Comparison of ENCODE assay signal across 27 cellular contexts in genomic region chr17:62637809-62638208, GRCh38. TPM values are rescaled to one million over a fixed set of nuclear protein-coding genes. Genes with fewer than 3 reads are reported as not detected.
DNase-seq lines count a peak whose midpoint lies in the region; ATAC-seq, FAIRE-seq and TF ChIP-seq lines count a peak whose summit lies in the region.
"Had no signal": no experiment of that assay in that cellular context is flagged by ENCODE, and none has a peak within 500 bp of the region (broad histone marks: within the 10 kb centered on the region; RNA-seq: fewer than 3 reads in every experiment).

No MANE protein-coding gene starts in this region.

- peaks cover 19% of the 10 kb centered on the region for H3K4me1 Mint-ChIP-seq in astrocyte (ENCODE audit: low read depth, unreplicated experiment)
- peaks cover 44% of the 10 kb centered on the region for H3K4me1 Mint-ChIP-seq in nephron progenitor cell
- H3K4me1 Mint-ChIP-seq: T-helper 17 cell had no signal

- H2AFZ ChIP-seq in astrocyte (ENCODE audit: low read depth, low read length): no peak overlapping the region

- TF ChIP-seq CTCF in GM12864 (IDR thresholded peaks at IDR 0.05; ENCODE audit: low read depth, low read length, missing control alignments) (peak; percentile 22), astrocyte (IDR thresholded peaks at IDR 0.05; ENCODE audit: insufficient read depth, low read depth, low read length) (no peak), nephron progenitor cell (IDR thresholded peaks at IDR 0.05) (no peak)

- peaks cover 8% of the 10 kb centered on the region for H3K36me3 ChIP-seq in astrocyte (ENCODE audit: insufficient read depth, low read length)
- H3K36me3 ChIP-seq: suprapubic skin, uterus had no signal

- in situ Hi-C loops in KBM-7 (cut with MboI; ENCODE audit: low pct_unique_long_range_greater_than_20kb, low sequenced_read_pairs): no loop called here

- DNase-seq in GM12864 (ENCODE audit: low read depth): no peak
- DNase-seq in KBM-7: peak; percentile 55
- no peak for DNase-seq in astrocyte (ENCODE audit: low read depth)
- no peak for DNase-seq in nephron progenitor cell
- no peak for DNase-seq in OCI-M2 (lab: John Stamatoyannopoulos, UW; ENCODE audit: unreplicated experiment)
- no peak for DNase-seq in NCI-H1048 (lab: John Stamatoyannopoulos, UW)
- DNase-seq in activated gamma-delta T cell treated with Interleukin-2 at 50 U/mL for 16 hours: no peak
- DNase-seq: activated CD4-positive, alpha-beta T cell treated with anti-CD3 and anti-CD28 coated beads, Interleukin-2, amount 50 U/mL, for 1 hour; activated naive CD8-positive, alpha-beta T cell treated with anti-CD3 and anti-CD28 coated beads for 36 hours; effector CD4-positive, alpha-beta T cell; HCEC 1CT; NCI-H2081; NCI-H446 treated with DMSO at 0.1 percent for 48 hours; occipital lobe; T-helper 17 cell; uterus had no signal

- H4K20me1 ChIP-seq in astrocyte (ENCODE audit: insufficient read depth, low read length): peaks cover 81% of the 10 kb centered on the region

- ATAC-seq in HG03175 (IDR thresholded peaks at IDR 0.05; ENCODE audit: unreplicated experiment): no peak
- ATAC-seq: stimulated activated effector memory CD8-positive, alpha-beta T cell treated with anti-CD3 and anti-CD28 coated beads, Interleukin-12 subunit alpha, Interleukin-12 subunit beta, amount 100 ng/mL, for 72 hours; T-helper 17 cell had no signal

- H3K4me2 ChIP-seq in astrocyte (ENCODE audit: low read length): no peak overlapping the region
- H3K4me2 ChIP-seq: BLaER1, smooth muscle cell had no signal

- no peaks in the 10 kb centered on the region for H3K9me3 ChIP-seq in astrocyte (ENCODE audit: insufficient read depth, low read depth, low read length)
- H3K9me3 ChIP-seq: BLaER1, suprapubic skin, uterus had no signal

- H3K27ac ChIP-seq in astrocyte (ENCODE audit: low read depth, low read length): no peak overlapping the region
- H3K27ac ChIP-seq: BLaER1, HL-60, RWPE1, SK-N-MC, suprapubic skin, uterus, VCaP had no signal

- H3K9me3 Mint-ChIP-seq in astrocyte (ENCODE audit: unreplicated experiment): no peaks in the 10 kb centered on the region
- no peaks in the 10 kb centered on the region for H3K9me3 Mint-ChIP-seq in nephron progenitor cell
- H3K9me3 Mint-ChIP-seq: activated naive CD8-positive, alpha-beta T cell treated with anti-CD3 and anti-CD28 coated beads for 36 hours; stimulated activated effector memory CD8-positive, alpha-beta T cell treated with anti-CD3 and anti-CD28 coated beads, Interleukin-12 subunit alpha, Interleukin-12 subunit beta, amount 100 ng/mL, for 72 hours had no signal

- peaks cover 93% of the 10 kb centered on the region for H3K79me2 ChIP-seq in astrocyte (ENCODE audit: insufficient read depth, low read length)

- H3K27ac Mint-ChIP-seq in astrocyte (ENCODE audit: unreplicated experiment) (no peak overlapping the region), nephron progenitor cell (peak overlapping the region; percentile 61)
- H3K27ac Mint-ChIP-seq: activated naive CD8-positive, alpha-beta T cell treated with anti-CD3 and anti-CD28 coated beads for 36 hours; stimulated activated effector memory CD8-positive, alpha-beta T cell treated with anti-CD3 and anti-CD28 coated beads, Interleukin-12 subunit alpha, Interleukin-12 subunit beta, amount 100 ng/mL, for 72 hours; T-helper 17 cell had no signal

- peaks cover 8% of the 10 kb centered on the region for H3K4me1 ChIP-seq in astrocyte (ENCODE audit: insufficient read depth, low read length)
- H3K4me1 ChIP-seq: uterus had no signal

- peaks cover 15% of the 10 kb centered on the region for H3K36me3 Mint-ChIP-seq in astrocyte (ENCODE audit: low read depth, unreplicated experiment)
- peaks cover 29% of the 10 kb centered on the region for H3K36me3 Mint-ChIP-seq in nephron progenitor cell (ENCODE audit: low read depth)
- H3K36me3 Mint-ChIP-seq: activated naive CD8-positive, alpha-beta T cell treated with anti-CD3 and anti-CD28 coated beads for 36 hours; stimulated activated effector memory CD8-positive, alpha-beta T cell treated with anti-CD3 and anti-CD28 coated beads, Interleukin-12 subunit alpha, Interleukin-12 subunit beta, amount 100 ng/mL, for 72 hours had no signal

- no peaks in the 10 kb centered on the region for H3K27me3 ChIP-seq in astrocyte (ENCODE audit: insufficient read depth, low read length)
- H3K27me3 ChIP-seq: BLaER1, suprapubic skin, uterus had no signal

- H3K4me3 Mint-ChIP-seq in astrocyte (ENCODE audit: unreplicated experiment) (no peak overlapping the region), nephron progenitor cell (no peak overlapping the region)
- H3K4me3 Mint-ChIP-seq: activated naive CD8-positive, alpha-beta T cell treated with anti-CD3 and anti-CD28 coated beads for 36 hours; stimulated activated effector memory CD8-positive, alpha-beta T cell treated with anti-CD3 and anti-CD28 coated beads, Interleukin-12 subunit alpha, Interleukin-12 subunit beta, amount 100 ng/mL, for 72 hours; T-helper 17 cell had no signal

- H3K4me3 ChIP-seq in GM12864 (ENCODE audit: low read depth, low read length) (no peak overlapping the region), astrocyte (ENCODE audit: insufficient read depth, low read depth, low read length) (no peak overlapping the region)
- H3K4me3 ChIP-seq: BLaER1, SK-N-MC, smooth muscle cell, suprapubic skin, uterus had no signal

- H3K9ac ChIP-seq in astrocyte (ENCODE audit: low read length): peak overlapping the region; percentile 14
- H3K9ac ChIP-seq: BLaER1 had no signal

- no peak for FAIRE-seq in astrocyte (lab: Jason Lieb, UNC)
- FAIRE-seq: frontal cortex, GM12892 had no signal

- H3K27me3 Mint-ChIP-seq in astrocyte (ENCODE audit: low read depth, unreplicated experiment): no peaks in the 10 kb centered on the region
- H3K27me3 Mint-ChIP-seq in nephron progenitor cell (ENCODE audit: low read depth, poor library complexity): no peaks in the 10 kb centered on the region
- H3K27me3 Mint-ChIP-seq: activated naive CD8-positive, alpha-beta T cell treated with anti-CD3 and anti-CD28 coated beads for 36 hours; T-helper 17 cell had no signal

RNA-seq across cellular contexts. Expression of gene MRC2, which starts 10.3 kb away (rescaled TPM):
- total RNA-seq in astrocyte: 361 and 588 TPM in 2 replicates
